Comparison of ENCODE assay signal across 8 cellular contexts in the genomic region with DNA sequence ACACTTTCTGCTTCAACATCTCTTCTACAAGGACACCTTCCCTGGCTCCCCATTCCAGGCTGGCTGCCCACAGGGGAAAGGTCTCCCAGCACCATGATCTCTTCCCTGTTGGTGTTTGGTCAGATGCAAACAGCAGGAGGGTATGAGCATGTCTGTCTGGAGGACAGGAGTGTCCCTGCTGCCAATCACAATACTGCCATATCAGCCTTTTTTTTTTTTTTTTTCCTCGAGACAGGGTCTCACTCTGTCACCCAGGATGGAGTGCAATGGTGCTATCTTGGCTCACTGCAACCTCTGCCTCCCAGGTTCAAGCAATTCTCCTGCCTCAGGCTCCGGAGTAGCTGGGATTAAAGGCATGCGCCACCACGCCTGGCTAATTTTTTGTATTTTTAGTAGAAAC. TPM values are rescaled to one million over a fixed set of nuclear protein-coding genes. Genes with fewer than 3 reads are reported as not detected.
DNase-seq lines count a peak whose midpoint lies in the region; ATAC-seq, FAIRE-seq and TF ChIP-seq lines count a peak whose summit lies in the region.
"Not testable (repeated sequence)": the region's sequence is repeated elsewhere in the genome, so short reads cannot be mapped to it uniquely, and the experiment has no call there.
"Had no signal": no experiment of that assay in that cellular context is flagged by ENCODE, and none has a peak within 500 bp of the region (broad histone marks: within the 10 kb centered on the region; RNA-seq: fewer than 3 reads in every experiment).

No MANE protein-coding gene starts in this region.

- H3K4me1 Mint-ChIP-seq in WTC11, result peaks cover 27% of the 10 kb centered on the region
- peaks cover 48% of the 10 kb centered on the region for H3K4me1 Mint-ChIP-seq in activated naive CD4-positive, alpha-beta T cell treated with anti-CD3 and anti-CD28 coated beads, Interleukin-2, amount 50 U/mL, for 24 hours

- H3K36me3 ChIP-seq in KOPT-K1 (ENCODE audit: insufficient read depth, low read length); H1 (ENCODE audit: control insufficient read depth in 2 of 4, insufficient read depth in 4 of 4, low read length in 3 of 4); osteoblast (ENCODE audit: insufficient read depth, low read length): not testable (repeated sequence)

- H3K9me3 Mint-ChIP-seq in WTC11; activated naive CD4-positive, alpha-beta T cell treated with anti-CD3 and anti-CD28 coated beads, Interleukin-2, amount 50 U/mL, for 24 hours: not testable (repeated sequence)

- not testable (repeated sequence) for TF ChIP-seq EP300 in A549 (IDR thresholded peaks at IDR 0.05); H1 (IDR thresholded peaks at IDR 0.05; ENCODE audit: borderline replicate concordance in 1 of 2, low read depth in 2 of 2, low read length in 2 of 2)

- H3K9me3 ChIP-seq in A549; KOPT-K1 (ENCODE audit: insufficient read depth, low read length, poor library complexity, severe bottlenecking); H1 (ENCODE audit: insufficient read depth in 2 of 2, low read depth in 1 of 2, low read length in 1 of 2); osteoblast (ENCODE audit: low read depth, low read length): not testable (repeated sequence)

- H3K18ac ChIP-seq in H1 (ENCODE audit: extremely low read depth, low read length), result not testable (repeated sequence)

- not testable (repeated sequence) for H4K5ac ChIP-seq in H1 (ENCODE audit: insufficient read length, low read depth, low read length)

- not testable (repeated sequence) for H3K4ac ChIP-seq in H1 (replicated peaks; ENCODE audit: insufficient read length, low read depth, low read length)

- not testable (repeated sequence) for H2BK15ac ChIP-seq in H1 (ENCODE audit: low read length)

- POLR2A ChIA-PET in A549 (lab: Yijun Ruan, JAX) (interaction anchor here (0.9 kb wide), 1 partner anchor 10 kb away, joined by 8 read pairs; no protein-coding TSS in a partner anchor), H1 (lab: Charles Lee; ENCODE audit: partially characterized antibody) (interaction anchor here (1.0 to 13.9 kb wide), 6 partner anchors 11 to 36 kb away, joined by 3 to 180 read pairs (median 4); partner anchors contain the start of genes CALR and FARSA)
- POLR2A ChIA-PET in WTC11 (lab: Charles Lee), result not testable (repeated sequence)

- ATAC-seq in A549, WTC11: not testable (repeated sequence)

- H3K4me1 ChIP-seq in A549, result not testable (repeated sequence)
- H3K4me1 ChIP-seq in H1 (replicated peaks in 1 of 4; ENCODE audit: control insufficient read depth in 3 of 4, insufficient read depth in 4 of 4, low read length in 3 of 4), result peaks cover 8 to 20% (median 15%) of the 10 kb centered on the region in 4 experiments
- H3K4me1 ChIP-seq in osteoblast (ENCODE audit: insufficient read depth, low read length), result peaks cover 20% of the 10 kb centered on the region

- not testable (repeated sequence) for H2AK5ac ChIP-seq in H1 (ENCODE audit: low read depth, low read length)

- not testable (repeated sequence) for TF ChIP-seq POLR2A in A549 (IDR thresholded peaks at IDR 0.05; ENCODE audit: low read length); H1 (IDR thresholded peaks at IDR 0.05; ENCODE audit: control extremely low read depth in 1 of 2, low read depth in 2 of 2, low read length in 2 of 2)

- peak overlapping the region; percentile 72; the same call in 1 of the 2 replicates for H3K27ac Mint-ChIP-seq in WTC11
- H3K27ac Mint-ChIP-seq in activated naive CD4-positive, alpha-beta T cell treated with anti-CD3 and anti-CD28 coated beads, Interleukin-2, amount 50 U/mL, for 24 hours, result peak overlapping the region; percentile 41

- not testable (repeated sequence) for H3K9ac ChIP-seq in H1 (replicated peaks in 1 of 4; ENCODE audit: extremely low read depth in 1 of 4, low read depth in 3 of 4, low read length in 3 of 4)

- H3K79me1 ChIP-seq in H1 (ENCODE audit: low read depth, low read length), result not testable (repeated sequence)

- not testable (repeated sequence) for H3K23ac ChIP-seq in H1 (ENCODE audit: insufficient read length)

- not testable (repeated sequence) for H2BK5ac ChIP-seq in H1 (ENCODE audit: low read depth, low read length)

- not testable (repeated sequence) for H3K36me3 Mint-ChIP-seq in WTC11; activated naive CD4-positive, alpha-beta T cell treated with anti-CD3 and anti-CD28 coated beads, Interleukin-2, amount 50 U/mL, for 24 hours

- TF ChIP-seq CTCF in A549 (IDR thresholded peaks at IDR 0.05); WTC11 (IDR thresholded peaks at IDR 0.05); H1 (IDR thresholded peaks at IDR 0.05; ENCODE audit: control extremely low read depth in 1 of 3, insufficient read depth in 1 of 3, low read depth in 1 of 3, low read length in 3 of 3); osteoblast (IDR thresholded peaks at IDR 0.05; ENCODE audit: extremely low read depth, low read depth, low read length): not testable (repeated sequence)

- H4K8ac ChIP-seq in H1 (ENCODE audit: extremely low read depth, insufficient read depth, low read length), result not testable (repeated sequence)

- 0 out of 2 replicates have a peak overlapping the region, but pooled peaks have one; percentile 1 for H2BK12ac ChIP-seq in H1 (ENCODE audit: low read depth, low read length)

- H2BK20ac ChIP-seq in H1 (ENCODE audit: low read length), result not testable (repeated sequence)

- WGBS in A549 (ENCODE audit: missing lambda C conversion rate), result 85% methylated on average over 4 of the region's 4 CpGs
- WGBS in H1 (ENCODE audit: extremely low coverage in 1 of 2, insufficient coverage in 1 of 2, insufficient read length in 1 of 2, insufficient replicate concordance in 2 of 2, low coverage in 1 of 2, low lambda C conversion rate in 2 of 2, missing lambda C conversion rate in 1 of 2), 2 experiments, result 93% methylated on average over 3 of the region's 4 CpGs; no CpG with 5 or more reads in 1 of the 2 experiments

- peaks cover 6 to 12% (median 11%) of the 10 kb centered on the region in 4 experiments for H3K27me3 ChIP-seq in H1 (replicated peaks in 1 of 4; ENCODE audit: control insufficient read depth in 3 of 4, extremely low read depth in 1 of 4, insufficient read depth in 3 of 4, low read length in 3 of 4)
- H3K27me3 ChIP-seq in osteoblast (ENCODE audit: insufficient read depth, low read length), result not testable (repeated sequence)

- H4K20me1 ChIP-seq in H1 (replicated peaks in 1 of 2; ENCODE audit: control insufficient read depth in 1 of 2, insufficient read depth in 2 of 2, low read length in 2 of 2); osteoblast (ENCODE audit: insufficient read depth, low read length): not testable (repeated sequence)

- not testable (repeated sequence) for FAIRE-seq in A549 (lab: Jason Lieb, UNC); H1 (lab: Jason Lieb, UNC)

- not testable (repeated sequence) for H4K91ac ChIP-seq in H1 (replicated peaks; ENCODE audit: insufficient read length, low read length)

- not testable (repeated sequence) for H3K56ac ChIP-seq in H1 (replicated peaks; ENCODE audit: insufficient read length, low read depth, low read length)

- not testable (repeated sequence) for H3K23me2 ChIP-seq in H1 (ENCODE audit: low read depth, low read length)

- not testable (repeated sequence) for H3K79me2 ChIP-seq in H1 (ENCODE audit: control insufficient read depth in 1 of 2, insufficient read depth in 2 of 2, low read length in 2 of 2); osteoblast (ENCODE audit: insufficient read depth, low read length)

- H3K4me2 ChIP-seq in A549; H1 (ENCODE audit: insufficient read depth in 1 of 2, low read depth in 2 of 2, low read length in 2 of 2); osteoblast (ENCODE audit: insufficient read depth, low read length): not testable (repeated sequence)

- CTCF ChIA-PET in A549 (lab: Yijun Ruan, JAX) (interaction anchor here (0.7 kb wide), 1 partner anchor 166 kb away, joined by 4 read pairs; no protein-coding TSS in a partner anchor), WTC11 (lab: Charles Lee) (interaction anchor here (1.1 to 3.7 kb wide), 2 partner anchors 49 to 120 kb away, joined by 3 to 31 read pairs; no protein-coding TSS in a partner anchor)
- CTCF ChIA-PET in H1 (lab: Charles Lee; ENCODE audit: partially characterized antibody), result not testable (repeated sequence)

- not testable (repeated sequence) for H2AFZ ChIP-seq in H1 (ENCODE audit: low read length); osteoblast (ENCODE audit: low read length)

- H3K4me3 ChIP-seq in A549; H1 (ENCODE audit: extremely low read depth in 1 of 4, insufficient read depth in 2 of 4, low read depth in 3 of 4, low read length in 4 of 4); osteoblast (ENCODE audit: insufficient read depth, low read length): not testable (repeated sequence)

- H3K14ac ChIP-seq in H1 (ENCODE audit: insufficient read length), result not testable (repeated sequence)

- H3K27me3 Mint-ChIP-seq in WTC11 (ENCODE audit: low read depth), result peaks cover 22% of the 10 kb centered on the region
- H3K27me3 Mint-ChIP-seq in activated naive CD4-positive, alpha-beta T cell treated with anti-CD3 and anti-CD28 coated beads, Interleukin-2, amount 50 U/mL, for 24 hours, result not testable (repeated sequence)

- not testable (repeated sequence) for DNase-seq in A549 (ENCODE audit: low read depth in 1 of 2, low spot score in 1 of 2); WTC11 (ENCODE audit: low spot score); H1 (ENCODE audit: low read depth in 1 of 2, low spot score in 2 of 2)
- DNase-seq in osteoblast (ENCODE audit: insufficient read length, low spot score, missing footprints), result peak; percentile 44

- H2BK120ac ChIP-seq in H1 (replicated peaks; ENCODE audit: low read depth, low read length), result not testable (repeated sequence)

- not testable (repeated sequence) for H3K27ac ChIP-seq in A549; H1 (ENCODE audit: low read depth, low read length); osteoblast (ENCODE audit: low read depth, low read length)
- H3K27ac ChIP-seq in KOPT-K1 (ENCODE audit: low read depth, low read length, poor library complexity, severe bottlenecking), result peak overlapping the region; percentile 84

- not testable (repeated sequence) for TF ChIP-seq RAD21 in A549 (conservative IDR thresholded peaks at IDR 0.05 in 1 of 2, IDR thresholded peaks at IDR 0.05 in 1 of 2); H1 (IDR thresholded peaks at IDR 0.05 in 1 of 2, conservative IDR thresholded peaks at IDR 0.05 in 1 of 2; ENCODE audit: low read depth in 2 of 2, low read length in 2 of 2)

- H3K4me3 Mint-ChIP-seq in WTC11; activated naive CD4-positive, alpha-beta T cell treated with anti-CD3 and anti-CD28 coated beads, Interleukin-2, amount 50 U/mL, for 24 hours: not testable (repeated sequence)

RNA-seq across cellular contexts. Expression of gene SYCE2, which starts 3.2 kb away (rescaled TPM):
- polyA plus RNA-seq in A549 (2011; rRNA removed) (0.13 and 0.41 TPM in 2 replicates), A549 (2017; fragmentation: RNase III; extraction: RNeasy Plus Mini Kit Qiagen cat#74134 plus additional on column Dnase treatment) (0.25 to 0.40 TPM (median 0.39 TPM) in 3 replicates), H1 (2011; rRNA removed) (0.69 and 0.71 TPM in 2 replicates)
- polyA plus RNA-seq in A549 (2012; cell fraction: cytosol; rRNA removed), result 0.42 and 0.49 TPM in 2 replicates
- polyA plus RNA-seq in A549 (2012; cell fraction: nucleus; rRNA removed), result 0.19 and 0.37 TPM in 2 replicates
- 0.17 TPM in 1 of 2 replicates, not detected in the other for polyA minus RNA-seq in A549 (2011; rRNA and poly(A)+ RNA removed)
- total RNA-seq in WTC11 (2021) (1.1 to 2.2 TPM (median 1.9 TPM) in 3 replicates), osteoblast (0.29 TPM in 1 of 2 replicates, not detected in the other)
- 0.46 and 0.97 TPM in 2 replicates for total RNA-seq in H1 (2021; fragmentation: NEBNext Ultra II Directional; extraction: Animal tissue kit (Norgen Biotek cat#: 25700))
- 1.0 TPM for polyA plus RNA-seq in H1 (2011; cell fraction: cytosol; rRNA removed)
- polyA plus RNA-seq in H1 (2011; cell fraction: nucleus; rRNA removed), result 0.68 TPM
- 0.82 to 4.0 TPM (median 2.7 TPM) in 4 replicates for polyA plus RNA-seq in H1 (2012, experiment 1 of 2)
- polyA plus RNA-seq in H1 (2012, experiment 2 of 2), result 0.88 TPM
- polyA plus RNA-seq in H1 (2013, experiment 1 of 2), result 1.0 TPM
- polyA plus RNA-seq in H1 (2013, experiment 2 of 2), result 1.0 TPM
- polyA minus RNA-seq in H1 (2011; rRNA and poly(A)+ RNA removed), result 0.32 and 0.38 TPM in 2 replicates
- polyA minus RNA-seq in H1 (2011; cell fraction: cytosol; rRNA and poly(A)+ RNA removed), result not detected
- not detected for polyA minus RNA-seq in H1 (2011; cell fraction: nucleus; rRNA and poly(A)+ RNA removed)

RNA-seq across cellular contexts. Expression of gene FARSA, which starts 17.7 kb away (rescaled TPM):
- polyA plus RNA-seq in A549 (2011; rRNA removed), result 18.1 and 20.1 TPM in 2 replicates
- 98.1 and 105 TPM in 2 replicates for polyA plus RNA-seq in A549 (2012; cell fraction: cytosol; rRNA removed)
- polyA plus RNA-seq in A549 (2012; cell fraction: nucleus; rRNA removed), result 128 and 154 TPM in 2 replicates
- 57.4 to 62.2 TPM (median 58.7 TPM) in 3 replicates for polyA plus RNA-seq in A549 (2017; fragmentation: RNase III; extraction: RNeasy Plus Mini Kit Qiagen cat#74134 plus additional on column Dnase treatment)
- 26.2 and 37.2 TPM in 2 replicates for polyA minus RNA-seq in A549 (2011; rRNA and poly(A)+ RNA removed)
- 103 to 108 TPM (median 106 TPM) in 3 replicates for total RNA-seq in WTC11 (2021)
- 103 and 108 TPM in 2 replicates for total RNA-seq in H1 (2021; fragmentation: NEBNext Ultra II Directional; extraction: Animal tissue kit (Norgen Biotek cat#: 25700))
- 61.0 and 100 TPM in 2 replicates for polyA plus RNA-seq in H1 (2011; rRNA removed)
- 56.1 TPM for polyA plus RNA-seq in H1 (2011; cell fraction: cytosol; rRNA removed)
- polyA plus RNA-seq in H1 (2011; cell fraction: nucleus; rRNA removed), result 120 TPM
- polyA plus RNA-seq in H1 (2012, experiment 1 of 2), result 94.6 to 115 TPM (median 113 TPM) in 4 replicates
- polyA plus RNA-seq in H1 (2012, experiment 2 of 2), result 120 TPM
- 66.3 TPM for polyA plus RNA-seq in H1 (2013, experiment 1 of 2)
- polyA plus RNA-seq in H1 (2013, experiment 2 of 2), result 62.2 TPM
- 28.3 and 36.2 TPM in 2 replicates for polyA minus RNA-seq in H1 (2011; rRNA and poly(A)+ RNA removed)
- 33.0 TPM for polyA minus RNA-seq in H1 (2011; cell fraction: cytosol; rRNA and poly(A)+ RNA removed)
- 41.7 TPM for polyA minus RNA-seq in H1 (2011; cell fraction: nucleus; rRNA and poly(A)+ RNA removed)
- 41.0 and 47.8 TPM in 2 replicates for total RNA-seq in osteoblast

RNA-seq across cellular contexts. Expression of gene CALR, which starts 22.5 kb away (rescaled TPM):
- polyA plus RNA-seq in A549 (2011; rRNA removed) (356 and 419 TPM in 2 replicates), A549 (2017; fragmentation: RNase III; extraction: RNeasy Plus Mini Kit Qiagen cat#74134 plus additional on column Dnase treatment) (484 to 507 TPM (median 494 TPM) in 3 replicates), H1 (2011; rRNA removed) (418 and 591 TPM in 2 replicates)
- polyA plus RNA-seq in A549 (2012; cell fraction: cytosol; rRNA removed), result 378 and 414 TPM in 2 replicates
- 343 and 404 TPM in 2 replicates for polyA plus RNA-seq in A549 (2012; cell fraction: nucleus; rRNA removed)
- polyA minus RNA-seq in A549 (2011; rRNA and poly(A)+ RNA removed), result 427 and 530 TPM in 2 replicates
- total RNA-seq in WTC11 (2021) (977 to 1,088 TPM (median 978 TPM) in 3 replicates), osteoblast (1,685 and 1,980 TPM in 2 replicates)
- 1,155 and 1,177 TPM in 2 replicates for total RNA-seq in H1 (2021; fragmentation: NEBNext Ultra II Directional; extraction: Animal tissue kit (Norgen Biotek cat#: 25700))
- 688 TPM for polyA plus RNA-seq in H1 (2011; cell fraction: cytosol; rRNA removed)
- polyA plus RNA-seq in H1 (2011; cell fraction: nucleus; rRNA removed), result 550 TPM
- polyA plus RNA-seq in H1 (2012, experiment 1 of 2), result 1,095 to 1,152 TPM (median 1,124 TPM) in 4 replicates
- polyA plus RNA-seq in H1 (2012, experiment 2 of 2), result 936 TPM
- 1,404 TPM for polyA plus RNA-seq in H1 (2013, experiment 1 of 2)
- polyA plus RNA-seq in H1 (2013, experiment 2 of 2), result 1,687 TPM
- polyA minus RNA-seq in H1 (2011; rRNA and poly(A)+ RNA removed), result 818 and 963 TPM in 2 replicates
- polyA minus RNA-seq in H1 (2011; cell fraction: cytosol; rRNA and poly(A)+ RNA removed), result 466 TPM
- 318 TPM for polyA minus RNA-seq in H1 (2011; cell fraction: nucleus; rRNA and poly(A)+ RNA removed)

RNA-seq across cellular contexts. Expression of gene GCDH, which starts 24.9 kb away (rescaled TPM):
- polyA plus RNA-seq in A549 (2011; rRNA removed), result 8.0 and 8.8 TPM in 2 replicates
- polyA plus RNA-seq in A549 (2012; cell fraction: cytosol; rRNA removed), result 19.2 and 21.1 TPM in 2 replicates
- 54.9 and 68.4 TPM in 2 replicates for polyA plus RNA-seq in A549 (2012; cell fraction: nucleus; rRNA removed)
- 14.9 to 18.8 TPM (median 15.2 TPM) in 3 replicates for polyA plus RNA-seq in A549 (2017; fragmentation: RNase III; extraction: RNeasy Plus Mini Kit Qiagen cat#74134 plus additional on column Dnase treatment)
- polyA minus RNA-seq in A549 (2011; rRNA and poly(A)+ RNA removed), result 6.7 and 9.1 TPM in 2 replicates
- total RNA-seq in WTC11 (2021), result 58.6 to 69.0 TPM (median 59.8 TPM) in 3 replicates
- total RNA-seq in H1 (2021; fragmentation: NEBNext Ultra II Directional; extraction: Animal tissue kit (Norgen Biotek cat#: 25700)), result 63.8 and 67.3 TPM in 2 replicates
- 89.4 and 134 TPM in 2 replicates for polyA plus RNA-seq in H1 (2011; rRNA removed)
- polyA plus RNA-seq in H1 (2011; cell fraction: cytosol; rRNA removed), result 147 TPM
- polyA plus RNA-seq in H1 (2011; cell fraction: nucleus; rRNA removed), result 130 TPM
- 53.5 to 77.1 TPM (median 68.9 TPM) in 4 replicates for polyA plus RNA-seq in H1 (2012, experiment 1 of 2)
- 50.5 TPM for polyA plus RNA-seq in H1 (2012, experiment 2 of 2)
- polyA plus RNA-seq in H1 (2013, experiment 1 of 2), result 32.2 TPM
- 27.2 TPM for polyA plus RNA-seq in H1 (2013, experiment 2 of 2)
- 43.7 and 43.8 TPM in 2 replicates for polyA minus RNA-seq in H1 (2011; rRNA and poly(A)+ RNA removed)
- 39.3 TPM for polyA minus RNA-seq in H1 (2011; cell fraction: cytosol; rRNA and poly(A)+ RNA removed)
- 48.9 TPM for polyA minus RNA-seq in H1 (2011; cell fraction: nucleus; rRNA and poly(A)+ RNA removed)
- total RNA-seq in osteoblast, result 23.0 and 31.1 TPM in 2 replicates

RNA-seq across cellular contexts. Expression of gene KLF1, which starts 28.9 kb away (rescaled TPM):
- polyA plus RNA-seq in A549 (2011; rRNA removed), result not detected in 2 replicates
- polyA plus RNA-seq in A549 (2012; cell fraction: cytosol; rRNA removed), result 0.04 TPM in 2 replicates
- 0.05 TPM in 1 of 2 replicates, not detected in the other for polyA plus RNA-seq in A549 (2012; cell fraction: nucleus; rRNA removed)
- not detected in 3 replicates for polyA plus RNA-seq in A549 (2017; fragmentation: RNase III; extraction: RNeasy Plus Mini Kit Qiagen cat#74134 plus additional on column Dnase treatment)
- not detected in 2 replicates for polyA minus RNA-seq in A549 (2011; rRNA and poly(A)+ RNA removed)
- total RNA-seq in WTC11 (2021), result 0.32 to 0.89 TPM (median 0.72 TPM) in 3 replicates
- total RNA-seq in H1 (2021; fragmentation: NEBNext Ultra II Directional; extraction: Animal tissue kit (Norgen Biotek cat#: 25700)), result 0.59 and 0.84 TPM in 2 replicates
- polyA plus RNA-seq in H1 (2011; rRNA removed), result 0.91 and 1.0 TPM in 2 replicates
- 0.92 TPM for polyA plus RNA-seq in H1 (2011; cell fraction: cytosol; rRNA removed)
- 0.73 TPM for polyA plus RNA-seq in H1 (2011; cell fraction: nucleus; rRNA removed)
- 0.54 to 0.79 TPM (median 0.58 TPM) in 4 replicates for polyA plus RNA-seq in H1 (2012, experiment 1 of 2)
- 0.50 TPM for polyA plus RNA-seq in H1 (2012, experiment 2 of 2)
- 0.55 TPM for polyA plus RNA-seq in H1 (2013, experiment 1 of 2)
- 0.40 TPM for polyA plus RNA-seq in H1 (2013, experiment 2 of 2)
- 0.41 and 0.66 TPM in 2 replicates for polyA minus RNA-seq in H1 (2011; rRNA and poly(A)+ RNA removed)
- polyA minus RNA-seq in H1 (2011; cell fraction: cytosol; rRNA and poly(A)+ RNA removed), result not detected
- 1.2 TPM for polyA minus RNA-seq in H1 (2011; cell fraction: nucleus; rRNA and poly(A)+ RNA removed)
- total RNA-seq in osteoblast, result not detected in 2 replicates
- total RNA-seq: MCF 10A, SK-MEL-5 had no signal
